ENCODE assay signal across 27 cellular contexts in the genomic region with DNA sequence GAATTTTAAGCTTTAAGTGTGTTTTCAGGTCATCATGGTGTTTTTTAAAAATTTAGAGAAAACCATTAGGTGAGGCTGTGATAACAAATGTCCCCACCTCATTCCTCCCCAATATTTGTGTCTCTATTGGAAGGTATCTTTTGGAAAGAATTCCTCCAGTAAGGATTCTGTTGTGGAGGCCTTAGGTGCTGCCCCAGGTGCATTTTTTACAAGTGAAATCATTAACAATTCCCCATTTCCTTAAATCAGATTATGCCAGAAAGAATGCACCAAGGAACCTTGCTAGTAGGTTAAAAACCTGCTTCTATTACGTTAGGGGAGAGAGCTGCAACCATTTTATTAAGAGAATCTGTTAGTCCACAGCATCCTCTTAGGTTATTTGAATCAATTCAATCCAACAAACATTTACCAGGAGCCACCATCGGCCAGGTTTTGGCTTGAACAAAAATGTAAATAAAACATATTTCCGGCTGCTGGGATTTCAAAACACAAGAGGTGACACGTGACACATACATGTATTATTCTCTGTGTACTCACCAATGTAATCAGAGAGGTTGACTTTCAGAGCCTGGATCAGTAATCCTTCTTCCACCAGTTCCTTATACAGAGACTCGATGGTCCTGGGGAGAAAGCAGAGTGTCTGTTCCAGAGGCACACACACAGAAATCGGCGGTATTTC.
DNase-seq lines count a peak whose midpoint lies in the region; ATAC-seq, FAIRE-seq and TF ChIP-seq lines count a peak whose summit lies in the region.
"Had no signal": no experiment of that assay in that cellular context is flagged by ENCODE, and none has a peak within 500 bp of the region (broad histone marks: within the 10 kb centered on the region; RNA-seq: fewer than 3 reads in every experiment).

No MANE protein-coding gene starts in this region.

- H3K9me3 ChIP-seq in HepG2 (ENCODE audit: low read length) (no peaks in the 10 kb centered on the region), right lobe of liver (no peaks in the 10 kb centered on the region), esophagus muscularis mucosa (peaks cover 0 to 12% (median 2%) of the 10 kb centered on the region in 4 donors)
- H3K9me3 ChIP-seq: HAP-1 had no signal

- TF ChIP-seq CTCF in HepG2 (CRISPR knock-in tag; IDR thresholded peaks at IDR 0.05) (no peak), right lobe of liver (IDR thresholded peaks at IDR 0.05) (no peak), esophagus muscularis mucosa (IDR thresholded peaks at IDR 0.05) (no peak)

- H3K9ac ChIP-seq in HepG2 (ENCODE audit: insufficient read depth, low read depth, low read length): no peak overlapping the region
- H3K9ac ChIP-seq: parathyroid adenoma had no signal

- H3K4me3 ChIP-seq in HepG2 (replicated peaks in 1 of 3; ENCODE audit: insufficient read depth in 1 of 3, low read depth in 2 of 3, low read length in 3 of 3) (no peak overlapping the region), right lobe of liver (no peak overlapping the region), esophagus muscularis mucosa (no peak overlapping the region)
- H3K4me3 ChIP-seq: coronary artery, HAP-1, left ventricle myocardium inferior had no signal

- TF ChIP-seq POLR2A in HepG2 (IDR thresholded peaks at IDR 0.05; ENCODE audit: insufficient read depth in 1 of 2, low read depth in 2 of 2, low read length in 2 of 2) (no peak), right lobe of liver (IDR thresholded peaks at IDR 0.05) (no peak), esophagus muscularis mucosa (IDR thresholded peaks at IDR 0.05; ENCODE audit: low read depth) (no peak)

- intact Hi-C loops in HepG2 (cut with micrococcal nuclease; ENCODE audit: unreplicated experiment) (no loop called here), right lobe of liver (cut with DNase I) (no loop called here), esophagus muscularis mucosa (cut with DNase I) (no loop called here)

- no peak for TF ChIP-seq EP300 in HepG2 (IDR thresholded peaks at IDR 0.05; ENCODE audit: low read depth in 2 of 2, low read length in 2 of 2)
- TF ChIP-seq EP300 in HepG2 (CRISPR knock-in tag; IDR thresholded peaks at IDR 0.05; ENCODE audit: borderline replicate concordance): no peak
- no peak for TF ChIP-seq EP300 in esophagus muscularis mucosa (IDR thresholded peaks at IDR 0.05)

- H3K27ac ChIP-seq in HepG2 (ENCODE audit: extremely low read length, insufficient read depth, low read length) (no peak overlapping the region), right lobe of liver (no peak overlapping the region), esophagus muscularis mucosa (replicated peaks in 1 of 4) (no peak overlapping the region)
- H3K27ac ChIP-seq: coronary artery, epithelial cell of prostate, left ventricle myocardium inferior, parathyroid adenoma had no signal

- DNase-seq in HepG2 (ENCODE audit: low spot score): no peak
- DNase-seq in right lobe of liver: no peak
- peak; percentile 26 for DNase-seq in NCI-H2196 treated with DMSO at 0.1 percent for 48 hours (lab: John Stamatoyannopoulos, UW; ENCODE audit: unreplicated experiment)
- DNase-seq in esophagus muscularis mucosa (ENCODE audit: extremely low spot score): peak; percentile 89
- no peak for DNase-seq in inferior parietal cortex (ENCODE audit: extremely low spot score)
- DNase-seq: ACHN; activated CD4-positive, alpha-beta T cell treated with anti-CD3 and anti-CD28 coated beads, Interleukin-2, amount 10 ng/mL, durations not matched to agents 7 days and 5 days; activated naive CD8-positive, alpha-beta T cell treated with anti-CD3 and anti-CD28 coated beads, Interleukin-2, amount 50 U/mL, for 24 hours; activated T-cell treated with anti-CD3 and anti-CD28 coated beads, Interleukin-2, amount 50 U/mL, for 4 hours; caudate nucleus; CD4-positive, alpha-beta memory T cell; DMS 273 treated with DMSO at 0.1 percent for 48 hours; effector CD8-positive, alpha-beta T cell; left ventricle myocardium inferior; mesenchymal stem cell; NCI-H1694 treated with DMSO at 0.1 percent for 48 hours; small intestine; stimulated activated naive CD4-positive, alpha-beta T cell treated with Interleukin-2 at 50 U/mL for 16 hours; T-cell had no signal

- no peaks in the 10 kb centered on the region for H3K79me2 ChIP-seq in HepG2 (ENCODE audit: insufficient read depth, low read length)
- H3K79me2 ChIP-seq: parathyroid adenoma had no signal

- H2AFZ ChIP-seq in HepG2 (ENCODE audit: low read length): no peak overlapping the region
- H2AFZ ChIP-seq: parathyroid adenoma had no signal

- POLR2A ChIA-PET in HepG2 (lab: Yijun Ruan, JAX): no interaction called here

- no peak for TF ChIP-seq RAD21 in HepG2 (CRISPR knock-in tag; IDR thresholded peaks at IDR 0.05)

- H3K36me3 ChIP-seq in HepG2 (replicated peaks in 1 of 2; ENCODE audit: control insufficient read depth in 1 of 2, insufficient read depth in 2 of 2, low read length in 2 of 2): no peaks in the 10 kb centered on the region
- no peaks in the 10 kb centered on the region for H3K36me3 ChIP-seq in right lobe of liver
- H3K36me3 ChIP-seq in esophagus muscularis mucosa: no peaks in the 10 kb centered on the region
- H3K36me3 ChIP-seq: HAP-1, left ventricle myocardium inferior had no signal

- in situ Hi-C loops in HepG2 (cut with HindIII; ENCODE audit: extremely low pct_ligation_motif_present, low pct_unique_long_range_greater_than_20kb): no loop called here

- 16% methylated on average over 7 of the region's 7 CpGs for WGBS in HepG2 (ENCODE audit: low lambda C conversion rate)
- 52% methylated on average over 7 of the region's 7 CpGs for WGBS in right lobe of liver (ENCODE audit: insufficient coverage, low coverage, low lambda C conversion rate, missing lambda C conversion rate)
- WGBS in esophagus muscularis mucosa: 85% methylated on average over 7 of the region's 7 CpGs

- no peaks in the 10 kb centered on the region for H3K4me1 ChIP-seq in HepG2 (ENCODE audit: insufficient read depth, low read length)
- no peaks in the 10 kb centered on the region for H3K4me1 ChIP-seq in right lobe of liver
- H3K4me1 ChIP-seq in esophagus muscularis mucosa: no peaks in the 10 kb centered on the region
- H3K4me1 ChIP-seq: HAP-1, left ventricle myocardium inferior, parathyroid adenoma had no signal

- H3K27me3 ChIP-seq in HepG2 (ENCODE audit: control insufficient read depth in 1 of 2, insufficient read depth in 2 of 2, low read length in 2 of 2): 0 out of 5 replicates have a peak, but pooled peaks cover 0 to 2% of the 10 kb centered on the region in 2 experiments
- H3K27me3 ChIP-seq in right lobe of liver: no peaks in the 10 kb centered on the region
- peaks cover 0 to 5% (median 0%) of the 10 kb centered on the region in 4 donors for H3K27me3 ChIP-seq in esophagus muscularis mucosa

- ATAC-seq in HepG2: no peak
- ATAC-seq in right lobe of liver: no peak
- no peak for ATAC-seq in GM21528 (IDR thresholded peaks at IDR 0.05; ENCODE audit: low FRiP score, unreplicated experiment)
- no peak for ATAC-seq in HG03571 (IDR thresholded peaks at IDR 0.05; ENCODE audit: unreplicated experiment)
- ATAC-seq: activated naive CD8-positive, alpha-beta T cell treated with anti-CD3 and anti-CD28 coated beads, Interleukin-2, amount 50 U/mL, for 24 hours; activated T-cell treated with anti-CD3 and anti-CD28 coated beads, Interleukin-2, amount 50 U/mL, for 4 hours; T-cell had no signal

- no TSS peak for BruUV-seq in HepG2 (replicated peaks; lab: Mats Ljungman, UMichigan)

- no peak for FAIRE-seq in HepG2 (lab: Jason Lieb, UNC)
- FAIRE-seq: astrocyte, GM12892, small intestine had no signal

- CTCF ChIA-PET in HepG2 (lab: Yijun Ruan, JAX; ENCODE audit: low intra/inter-chr PET ratio, low total read pairs): no interaction called here

- no peaks in the 10 kb centered on the region for H4K20me1 ChIP-seq in HepG2 (ENCODE audit: insufficient read depth, low read length)

- no peak overlapping the region for H3K4me2 ChIP-seq in HepG2 (ENCODE audit: low read depth, low read length)

TF ChIP-seq in HepG2, 621 proteins besides CTCF, POLR2A, EP300 and RAD21 (continues in another document):
- peak; percentile 34; the same call in 1 of the 2 replicates for TF ChIP-seq RAD51 (IDR thresholded peaks at IDR 0.05; ENCODE audit: borderline replicate concordance)

Comparison
In these comparisons a context has a peak if more than half of its experiments do, and no peak if none do; other contexts are left out.
1. DNase-seq: peak in NCI-H2196 treated with DMSO at 0.1 percent for 48 hours (single experiment) and esophagus muscularis mucosa (single experiment); none in HepG2 (single experiment), right lobe of liver (0 of 3) and inferior parietal cortex (single experiment).